ENCODE assay signal across 13 cellular contexts in the genomic region with DNA sequence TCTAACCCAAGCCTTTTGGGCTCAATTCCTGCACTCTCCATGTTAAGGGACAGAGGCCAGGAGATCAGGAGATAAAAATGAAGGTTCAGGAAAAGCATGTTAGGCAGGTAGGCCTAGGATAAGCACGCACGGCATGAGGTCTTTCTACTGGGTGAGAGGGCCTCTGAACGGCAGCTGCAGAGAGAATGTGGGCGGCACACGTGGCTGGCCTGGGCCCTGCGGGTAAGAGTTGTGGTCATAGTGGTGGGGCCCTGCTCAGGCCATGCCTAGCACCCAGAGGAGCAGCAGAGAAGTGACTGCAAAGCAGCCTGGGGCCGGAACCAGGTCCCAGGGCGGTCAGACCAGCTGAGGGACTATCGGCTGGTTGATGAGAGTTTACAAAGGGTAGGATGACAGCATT. TPM values are rescaled to one million over a fixed set of nuclear protein-coding genes. Genes with fewer than 3 reads are reported as not detected.
DNase-seq lines count a peak whose midpoint lies in the region; ATAC-seq and TF ChIP-seq lines count a peak whose summit lies in the region.
"Had no signal": no experiment of that assay in that cellular context is flagged by ENCODE, and none has a peak within 500 bp of the region (broad histone marks: within the 10 kb centered on the region; RNA-seq: fewer than 3 reads in every experiment).

No MANE protein-coding gene starts in this region.

- no peaks in the 10 kb centered on the region for H3K9me3 ChIP-seq in CD8-positive, alpha-beta memory T cell (ENCODE audit: low read length)
- H3K9me3 ChIP-seq: heart left ventricle had no signal

- no peaks in the 10 kb centered on the region for H3K4me1 ChIP-seq in CD8-positive, alpha-beta memory T cell (ENCODE audit: insufficient read depth, low read length)

- no peak overlapping the region for H3K27ac Mint-ChIP-seq in CD8-positive, alpha-beta memory T cell
- H3K27ac Mint-ChIP-seq in stimulated activated naive CD8-positive, alpha-beta T cell treated with anti-CD3 and anti-CD28 coated beads, Interleukin-15, amount 100 ng/mL, for 72 hours, result peak overlapping the region in 1 of 2 donors; percentile 38
- H3K27ac Mint-ChIP-seq: activated CD8-positive, alpha-beta T cell treated with anti-CD3 and anti-CD28 coated beads, Interleukin-2, amount 10 ng/mL, durations not matched to agents 7 days and 5 days had no signal

- peak; percentile 47 for DNase-seq in EH (ENCODE audit: low read depth)
- DNase-seq in NB4 (ENCODE audit: low read depth), result peak; percentile 94
- peak; percentile 89 for DNase-seq in islet precursor cell
- no peak for DNase-seq in NCI-H2171 (lab: John Stamatoyannopoulos, UW)
- DNase-seq in CD8-positive, alpha-beta memory T cell, result no peak
- DNase-seq in stimulated activated naive CD8-positive, alpha-beta T cell treated with anti-CD3 and anti-CD28 coated beads, Interleukin-15, amount 100 ng/mL, for 72 hours, result no peak
- DNase-seq: activated CD8-positive, alpha-beta T cell treated with anti-CD3 and anti-CD28 coated beads, Interleukin-2, amount 10 ng/mL, durations not matched to agents 7 days and 5 days; C1 segment of cervical spinal cord; stimulated activated CD4-positive, alpha-beta T cell treated with anti-CD3 and anti-CD28 coated beads, Interleukin-2, amount 100 ng/mL, for 48 hours had no signal

- H3K36me3 ChIP-seq in CD8-positive, alpha-beta memory T cell (ENCODE audit: insufficient read depth, low read length), result no peaks in the 10 kb centered on the region
- H3K36me3 ChIP-seq: heart left ventricle had no signal

- ATAC-seq in GM21723 (IDR thresholded peaks at IDR 0.05; ENCODE audit: unreplicated experiment) (peak; percentile 70), HG03135 (IDR thresholded peaks at IDR 0.05; ENCODE audit: unreplicated experiment) (no peak)
- ATAC-seq in stimulated activated naive CD8-positive, alpha-beta T cell treated with anti-CD3 and anti-CD28 coated beads, Interleukin-15, amount 100 ng/mL, for 72 hours, result no peak
- ATAC-seq: activated CD8-positive, alpha-beta T cell treated with anti-CD3 and anti-CD28 coated beads, Interleukin-2, amount 10 ng/mL, durations not matched to agents 7 days and 5 days; heart left ventricle had no signal

- no peak overlapping the region for H3K4me3 ChIP-seq in NB4 (ENCODE audit: low read depth, low read length)
- no peak overlapping the region for H3K4me3 ChIP-seq in CD8-positive, alpha-beta memory T cell (ENCODE audit: low read length)
- H3K4me3 ChIP-seq: heart left ventricle had no signal

- H3K27me3 Mint-ChIP-seq in CD8-positive, alpha-beta memory T cell, result peaks cover 10 to 15% of the 10 kb centered on the region in 2 donors
- peaks cover 46% of the 10 kb centered on the region for H3K27me3 Mint-ChIP-seq in stimulated activated naive CD8-positive, alpha-beta T cell treated with anti-CD3 and anti-CD28 coated beads, Interleukin-15, amount 100 ng/mL, for 72 hours

- no peak overlapping the region for H3K4me3 Mint-ChIP-seq in CD8-positive, alpha-beta memory T cell
- H3K4me3 Mint-ChIP-seq in stimulated activated naive CD8-positive, alpha-beta T cell treated with anti-CD3 and anti-CD28 coated beads, Interleukin-15, amount 100 ng/mL, for 72 hours, result no peak overlapping the region
- H3K4me3 Mint-ChIP-seq: activated CD8-positive, alpha-beta T cell treated with anti-CD3 and anti-CD28 coated beads, Interleukin-2, amount 10 ng/mL, durations not matched to agents 7 days and 5 days; nephron had no signal

- POLR2A ChIA-PET in CD8-positive, alpha-beta memory T cell (lab: Charles Lee), result no interaction called here

- TF ChIP-seq CTCF in NB4 (IDR thresholded peaks at IDR 0.05; ENCODE audit: low read depth, low read length), result no peak

- H3K27ac ChIP-seq in CD8-positive, alpha-beta memory T cell (ENCODE audit: low read depth, low read length), result no peak overlapping the region
- H3K27ac ChIP-seq: heart left ventricle had no signal

- H3K36me3 Mint-ChIP-seq in CD8-positive, alpha-beta memory T cell, result no peaks in the 10 kb centered on the region

- CTCF ChIA-PET in CD8-positive, alpha-beta memory T cell (lab: Charles Lee), result interaction anchor here (1.1 kb wide), 1 partner anchor 21 kb away, joined by 3 read pairs; no protein-coding TSS in a partner anchor

- no peaks in the 10 kb centered on the region for H3K27me3 ChIP-seq in CD8-positive, alpha-beta memory T cell (ENCODE audit: insufficient read depth, low read length, poor library complexity, severe bottlenecking)

- H3K4me1 Mint-ChIP-seq in CD8-positive, alpha-beta memory T cell, result no peaks in the 10 kb centered on the region
- H3K4me1 Mint-ChIP-seq in stimulated activated naive CD8-positive, alpha-beta T cell treated with anti-CD3 and anti-CD28 coated beads, Interleukin-15, amount 100 ng/mL, for 72 hours, result peaks cover 6% of the 10 kb centered on the region

- no peaks in the 10 kb centered on the region for H3K9me3 Mint-ChIP-seq in CD8-positive, alpha-beta memory T cell
- no peaks in the 10 kb centered on the region for H3K9me3 Mint-ChIP-seq in stimulated activated naive CD8-positive, alpha-beta T cell treated with anti-CD3 and anti-CD28 coated beads, Interleukin-15, amount 100 ng/mL, for 72 hours
- H3K9me3 Mint-ChIP-seq: nephron had no signal

- no peak for TF ChIP-seq POLR2A in NB4 (IDR thresholded peaks at IDR 0.05; ENCODE audit: extremely low read depth, insufficient read length)

RNA-seq across cellular contexts. Expression of gene FOXO6, which starts 7.5 kb away (rescaled TPM):
- under 1 TPM in 1 of 2 experiments, not detected in 1; 0.11 TPM for total RNA-seq in CD8-positive, alpha-beta memory T cell
- not detected for polyA plus RNA-seq in CD8-positive, alpha-beta memory T cell

Comparison
In these comparisons a context has a peak if more than half of its experiments do, and no peak if none do; other contexts are left out.
1. DNase-seq: peak in EH (single experiment), NB4 (single experiment) and islet precursor cell (single experiment); none in NCI-H2171 (single experiment), CD8-positive, alpha-beta memory T cell (0 of 5) and stimulated activated naive CD8-positive, alpha-beta T cell treated with anti-CD3 and anti-CD28 coated beads, Interleukin-15, amount 100 ng/mL, for 72 hours (0 of 2).